ENCODE assay signal across 8 cellular contexts in genomic region chr16:29863669-29863984, GRCh38. TPM values are rescaled to one million over a fixed set of nuclear protein-coding genes. Genes with fewer than 3 reads are reported as not detected.
DNase-seq lines count a peak whose midpoint lies in the region; ATAC-seq and TF ChIP-seq lines count a peak whose summit lies in the region.

No MANE protein-coding gene starts in this region.

- H3K36me3 ChIP-seq in RWPE2 (ENCODE audit: low read depth) (peaks cover 6% of the 10 kb centered on the region), rectal smooth muscle tissue (ENCODE audit: control insufficient read depth, insufficient read depth, low read length) (peaks cover 21% of the 10 kb centered on the region)

- H3K27me3 ChIP-seq in RWPE2 (ENCODE audit: insufficient read depth, poor library complexity, severe bottlenecking), result no peaks in the 10 kb centered on the region
- no peaks in the 10 kb centered on the region for H3K27me3 ChIP-seq in rectal smooth muscle tissue (ENCODE audit: control insufficient read depth, insufficient read depth, low read length)

- peak overlapping the region; percentile 50 for H3K27ac ChIP-seq in RWPE2 (ENCODE audit: poor library complexity, severe bottlenecking)
- peak overlapping the region; percentile 89 for H3K27ac ChIP-seq in rectal smooth muscle tissue (ENCODE audit: low read depth, low read length)

- TF ChIP-seq CTCF in RWPE2 (IDR thresholded peaks at IDR 0.05; ENCODE audit: poor library complexity, severe bottlenecking) (peak; percentile 58), epithelial cell of proximal tubule (conservative IDR thresholded peaks at IDR 0.05; ENCODE audit: low read depth, low read length) (no peak)

- no peaks in the 10 kb centered on the region for H3K9me3 ChIP-seq in RWPE2 (ENCODE audit: severe bottlenecking)

- ATAC-seq in RWPE2 (ENCODE audit: low read depth) (no peak), HG03354 (IDR thresholded peaks at IDR 0.05; ENCODE audit: poor library complexity, severe bottlenecking, unreplicated experiment) (no peak)

- peak overlapping the region; percentile 8; the same call in 1 of the 2 replicates for H3K4me3 ChIP-seq in GM08714 (ENCODE audit: low read length)
- H3K4me3 ChIP-seq in RWPE2 (ENCODE audit: severe bottlenecking), result peak overlapping the region; percentile 77
- H3K4me3 ChIP-seq in epithelial cell of proximal tubule (ENCODE audit: low read depth, low read length), result peak overlapping the region; percentile 95
- H3K4me3 ChIP-seq in rectal smooth muscle tissue (ENCODE audit: low read length), result peak overlapping the region; percentile 89

- DNase-seq in RWPE2 (ENCODE audit: low spot score) (no peak), epithelial cell of proximal tubule (ENCODE audit: low read depth) (no peak), NCI-H128 (lab: John Stamatoyannopoulos, UW; ENCODE audit: unreplicated experiment) (no peak), HK-2 (ENCODE audit: unreplicated experiment) (no peak)
- DNase-seq in stimulated activated CD4-positive, alpha-beta T cell treated with anti-CD3 and anti-CD28 coated beads, Interleukin-2, amount 100 ng/mL, for 48 hours, result no peak

- H3K4me1 ChIP-seq in RWPE2 (ENCODE audit: insufficient read depth, poor library complexity, severe bottlenecking) (no peaks in the 10 kb centered on the region), rectal smooth muscle tissue (ENCODE audit: control insufficient read depth, insufficient read depth, low read length) (peaks cover 2% of the 10 kb centered on the region)

- no peak overlapping the region for H3K9ac ChIP-seq in rectal smooth muscle tissue (ENCODE audit: low read length)

RNA-seq across cellular contexts. Expression of gene CDIPT, which starts 0.6 kb away (rescaled TPM):
- 79.0 and 83.3 TPM in 2 replicates for total RNA-seq in epithelial cell of proximal tubule

RNA-seq across cellular contexts. Expression of gene SEZ6L2, which starts 35.7 kb away (rescaled TPM):
- 2.2 and 12.8 TPM in 2 replicates for total RNA-seq in epithelial cell of proximal tubule

RNA-seq across cellular contexts. Expression of gene ASPHD1, which starts 36.7 kb away (rescaled TPM):
- total RNA-seq in epithelial cell of proximal tubule, result 11.1 and 14.2 TPM in 2 replicates

RNA-seq across cellular contexts. Expression of gene MVP, which starts 43.4 kb away (rescaled TPM):
- total RNA-seq in epithelial cell of proximal tubule, result 179 and 205 TPM in 2 replicates

RNA-seq across cellular contexts. Expression of gene PAGR1, which starts 47.7 kb away (rescaled TPM):
- 62.3 and 63.2 TPM in 2 replicates for total RNA-seq in epithelial cell of proximal tubule

Comparison
In these comparisons a context has a peak if more than half of its experiments do, and no peak if none do; other contexts are left out.
1. H3K4me3 ChIP-seq: peak in every context shown above with its lines; median percentile 95 in epithelial cell of proximal tubule; 89 in rectal smooth muscle tissue; 77 in RWPE2; 8 in GM08714.